18 cellular contexts compared by ENCODE assay signal in the genomic region with DNA sequence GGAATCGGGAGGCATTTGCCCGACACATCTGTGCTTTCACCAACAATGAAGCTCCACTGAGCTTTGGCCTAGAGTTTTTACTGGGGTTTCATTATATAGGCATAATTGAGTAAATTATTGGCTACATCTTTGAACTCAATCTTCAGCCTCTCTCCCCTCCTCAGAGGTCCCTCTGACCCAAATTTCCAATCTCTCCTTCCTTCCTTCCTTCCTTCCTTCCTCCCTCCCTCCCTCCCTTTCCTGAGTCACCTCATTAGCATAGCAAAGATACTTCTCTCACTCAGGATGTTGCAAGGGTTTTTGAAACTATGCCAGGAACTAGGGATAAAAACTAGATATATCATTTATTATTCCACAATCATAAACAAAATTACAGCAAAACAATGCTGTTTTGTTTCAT.
A peak's percentile ranks its signal among the peaks of the same experiment; 100 is the strongest.
DNase-seq lines count a peak whose midpoint lies in the region; ATAC-seq and TF ChIP-seq lines count a peak whose summit lies in the region.
"Had no signal": no experiment of that assay in that cellular context is flagged by ENCODE, and none has a peak within 500 bp of the region (broad histone marks: within the 10 kb centered on the region; RNA-seq: fewer than 3 reads in every experiment).

No MANE protein-coding gene starts in this region.

- H3K9me3 ChIP-seq in GM23248 (ENCODE audit: low read depth): no peaks in the 10 kb centered on the region
- no peaks in the 10 kb centered on the region for H3K9me3 ChIP-seq in tibial nerve
- H3K9me3 ChIP-seq: esophagus squamous epithelium, left lung, uterus had no signal

- TF ChIP-seq CTCF in WTC11 (IDR thresholded peaks at IDR 0.05): no peak
- no peak for TF ChIP-seq CTCF in fibroblast of mammary gland (conservative IDR thresholded peaks at IDR 0.05; ENCODE audit: control insufficient read depth, insufficient read depth, low read depth, low read length)
- no peak for TF ChIP-seq CTCF in tibial nerve (IDR thresholded peaks at IDR 0.05)

- no peaks in the 10 kb centered on the region for H3K9me2 ChIP-seq in GM23248 (ENCODE audit: insufficient read depth)

- POLR2A ChIA-PET in WTC11 (lab: Charles Lee): no interaction called here

- H3K27me3 Mint-ChIP-seq in WTC11 (ENCODE audit: low read depth): no peaks in the 10 kb centered on the region

- in situ Hi-C loops in GM23248 (cut with MboI): no loop called here

- no peak overlapping the region for H2AFZ ChIP-seq in GM23248

- H3K4me2 ChIP-seq in GM23248 (ENCODE audit: unreplicated experiment): peak overlapping the region; percentile 16

- H3K4me1 ChIP-seq in GM23248 (ENCODE audit: insufficient read depth) (peaks cover 10% of the 10 kb centered on the region), tibial nerve (no peaks in the 10 kb centered on the region)
- H3K4me1 ChIP-seq: esophagus squamous epithelium, left lung, uterus had no signal

- H3K36me3 Mint-ChIP-seq in WTC11: no peaks in the 10 kb centered on the region
- H3K36me3 Mint-ChIP-seq: CD8-positive, alpha-beta T cell had no signal

- no peak for TF ChIP-seq EP300 in tibial nerve (IDR thresholded peaks at IDR 0.05)

- peaks cover under 1% of the 10 kb centered on the region; the same call in 1 of the 2 replicates for H3K9me3 Mint-ChIP-seq in WTC11
- H3K9me3 Mint-ChIP-seq: CD8-positive, alpha-beta T cell had no signal

- no peak overlapping the region for H3K4me3 Mint-ChIP-seq in WTC11
- H3K4me3 Mint-ChIP-seq: CD8-positive, alpha-beta T cell had no signal

- WGBS in GM23248 (ENCODE audit: low coverage in 1 of 2, low lambda C conversion rate in 2 of 2, missing lambda C conversion rate in 2 of 2), 2 experiments: 69 to 82% methylated on average over 2 of the region's 2 CpGs
- WGBS in tibial nerve, 2 donors: 68 to 89% methylated on average over 2 of the region's 2 CpGs

- H3K4me3 ChIP-seq in GM23248: no peak overlapping the region
- no peak overlapping the region for H3K4me3 ChIP-seq in fibroblast of mammary gland (ENCODE audit: control insufficient read depth, low read depth, low read length)
- no peak overlapping the region for H3K4me3 ChIP-seq in tibial nerve
- H3K4me3 ChIP-seq: esophagus squamous epithelium, left lung, uterus had no signal

- CTCF ChIA-PET in WTC11 (lab: Charles Lee): no interaction called here

- H3K27me3 ChIP-seq in GM23248 (replicated peaks; ENCODE audit: insufficient read depth): no peaks in the 10 kb centered on the region
- no peaks in the 10 kb centered on the region for H3K27me3 ChIP-seq in tibial nerve
- H3K27me3 ChIP-seq: esophagus squamous epithelium, left lung, uterus had no signal

- no peaks in the 10 kb centered on the region for H3K79me2 ChIP-seq in GM23248 (ENCODE audit: insufficient read depth)

- no peaks in the 10 kb centered on the region for H4K20me1 ChIP-seq in GM23248 (ENCODE audit: insufficient read depth)

- ATAC-seq in WTC11 (no peak), GM18519 (IDR thresholded peaks at IDR 0.05; ENCODE audit: low FRiP score, unreplicated experiment) (no peak), GM19452 (IDR thresholded peaks at IDR 0.05; ENCODE audit: unreplicated experiment) (no peak)
- ATAC-seq: CD8-positive, alpha-beta T cell; HepG2; left lung; sciatic nerve had no signal

- H3K27ac ChIP-seq in GM23248: no peak overlapping the region
- H3K27ac ChIP-seq in tibial nerve: no peak overlapping the region
- H3K27ac ChIP-seq: esophagus squamous epithelium, left lung, uterus had no signal

- DNase-seq in A172 (ENCODE audit: low spot score) (peak; percentile 24), GM23248 (peak; percentile 79), WTC11 (ENCODE audit: low spot score) (no peak), fibroblast of mammary gland (ENCODE audit: low read depth) (peak; percentile 79), tibial nerve (ENCODE audit: low spot score in 2 of 2) (no peak), superior temporal gyrus (ENCODE audit: extremely low spot score) (no peak)
- DNase-seq: activated naive CD4-positive, alpha-beta T cell treated with anti-CD3 and anti-CD28 coated beads, Interleukin-2, amount 50 U/mL, for 16 hours; activated T-cell treated with anti-CD3 and anti-CD28 coated beads, Interleukin-2, amount 50 U/mL, for 1 hour; CD8-positive, alpha-beta T cell; esophagus squamous epithelium; left lung; NCI-H2081 treated with DMSO at 0.1 percent for 48 hours; NCI-H526; uterus had no signal

- TF ChIP-seq POLR2A in tibial nerve (IDR thresholded peaks at IDR 0.05): no peak

- no peak overlapping the region for H3K27ac Mint-ChIP-seq in WTC11
- H3K27ac Mint-ChIP-seq: CD8-positive, alpha-beta T cell had no signal

- peaks cover 47% of the 10 kb centered on the region for H3K4me1 Mint-ChIP-seq in WTC11

- peaks cover 7% of the 10 kb centered on the region for H3F3A ChIP-seq in GM23248 (ENCODE audit: insufficient read depth)

- H3K9ac ChIP-seq in GM23248: no peak overlapping the region

- H3K36me3 ChIP-seq in GM23248 (ENCODE audit: low read depth) (no peaks in the 10 kb centered on the region), tibial nerve (no peaks in the 10 kb centered on the region)
- H3K36me3 ChIP-seq: esophagus squamous epithelium, left lung, uterus had no signal

TF ChIP-seq in WTC11, 78 proteins besides CTCF, POLR2A, EP300 and RAD21:
- TF ChIP-seq, protein P1, sequence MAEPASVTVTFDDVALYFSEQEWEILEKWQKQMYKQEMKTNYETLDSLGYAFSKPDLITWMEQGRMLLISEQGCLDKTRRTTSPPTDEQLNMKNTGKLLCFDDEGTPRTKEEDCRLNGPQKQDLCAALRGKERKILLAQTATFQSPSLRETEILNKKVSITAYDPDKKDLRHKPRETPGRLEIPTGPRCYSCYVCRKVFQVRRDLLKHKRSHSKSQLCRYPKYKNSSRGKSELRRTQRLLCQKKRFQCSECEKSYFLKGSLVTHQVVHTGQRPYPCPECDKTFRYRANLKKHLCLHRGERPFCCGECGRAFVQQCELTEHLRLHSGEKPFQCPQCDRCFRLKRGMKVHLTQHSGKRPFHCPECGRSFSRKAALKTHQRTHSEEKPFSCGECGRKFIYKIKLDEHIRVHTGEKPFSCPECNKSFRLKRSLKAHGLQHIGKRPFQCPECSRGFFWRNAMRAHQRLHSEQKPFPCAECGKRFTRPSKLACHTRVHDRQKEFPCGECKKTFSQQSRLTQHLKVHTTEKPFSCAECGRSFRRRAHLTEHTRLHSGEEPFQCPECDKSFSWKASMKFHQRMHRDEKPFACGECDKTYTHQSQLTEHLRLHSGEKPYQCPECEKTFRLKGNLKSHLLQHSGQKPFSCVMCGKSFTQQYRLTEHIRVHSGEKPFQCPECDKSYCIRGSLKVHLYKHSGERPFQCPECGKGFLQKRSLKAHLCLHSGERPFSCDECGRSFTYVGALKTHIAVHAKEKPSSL (CRISPR knock-in tag; conservative IDR thresholded peaks at IDR 0.05): no peak
- TF ChIP-seq ETV6 (CRISPR knock-in tag; IDR thresholded peaks at IDR 0.05): peak; percentile 73; the same call in 1 of the 2 replicates

Comparison
In these comparisons a context has a peak if more than half of its experiments do, and no peak if none do; other contexts are left out.
1. DNase-seq: peak in A172 (single experiment), GM23248 (single experiment) and fibroblast of mammary gland (single experiment); none in WTC11 (single experiment), tibial nerve (0 of 2) and superior temporal gyrus (single experiment).